8 cellular contexts compared by ENCODE assay signal in the genomic region with DNA sequence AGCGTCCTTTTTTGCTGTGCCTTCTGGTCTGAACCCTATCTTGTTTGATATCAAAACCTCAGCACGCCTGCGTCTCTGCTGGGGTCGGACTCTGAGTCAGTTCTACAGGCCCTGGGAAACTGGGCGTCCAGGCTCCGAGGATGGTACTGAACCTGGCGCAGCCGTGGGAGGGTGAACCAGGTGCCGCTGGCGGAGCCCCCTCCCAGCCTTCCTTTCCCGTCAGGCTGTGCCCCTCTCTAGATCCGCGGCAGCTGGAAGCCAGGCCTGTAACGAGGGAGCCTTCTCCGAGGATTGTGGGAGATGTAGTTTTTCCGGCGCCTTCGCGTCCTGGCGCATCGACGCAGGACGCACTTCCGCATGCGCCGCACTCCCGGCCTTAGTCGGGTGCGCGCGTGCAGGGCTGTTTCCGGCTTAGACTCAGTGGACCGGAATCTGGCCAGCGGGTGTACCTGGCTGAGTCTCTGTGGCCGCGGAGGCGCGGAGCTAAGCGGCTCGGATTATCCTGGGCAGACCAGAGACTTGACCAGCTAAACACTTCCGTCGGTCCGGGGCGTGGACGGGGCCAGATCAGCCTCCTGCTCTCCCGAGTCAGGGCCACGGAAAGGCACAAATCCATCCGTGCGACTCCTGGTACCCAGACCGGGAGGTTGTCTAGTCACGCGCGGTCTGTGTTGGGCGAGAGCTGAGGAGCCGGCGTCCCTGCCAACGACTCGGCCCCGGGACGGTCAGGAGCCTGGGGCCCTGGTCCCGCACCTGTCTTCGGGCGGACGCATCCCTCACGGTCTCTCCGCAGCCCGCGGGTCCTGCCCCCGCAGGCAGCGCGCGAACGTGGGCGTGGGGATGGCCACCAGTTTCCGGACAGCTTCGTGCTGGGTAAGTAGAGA. TPM values are rescaled to one million over a fixed set of nuclear protein-coding genes. Genes with fewer than 3 reads are reported as not detected.
DNase-seq lines count a peak whose midpoint lies in the region; TF ChIP-seq lines count a peak whose summit lies in the region.

A gene with protein sequence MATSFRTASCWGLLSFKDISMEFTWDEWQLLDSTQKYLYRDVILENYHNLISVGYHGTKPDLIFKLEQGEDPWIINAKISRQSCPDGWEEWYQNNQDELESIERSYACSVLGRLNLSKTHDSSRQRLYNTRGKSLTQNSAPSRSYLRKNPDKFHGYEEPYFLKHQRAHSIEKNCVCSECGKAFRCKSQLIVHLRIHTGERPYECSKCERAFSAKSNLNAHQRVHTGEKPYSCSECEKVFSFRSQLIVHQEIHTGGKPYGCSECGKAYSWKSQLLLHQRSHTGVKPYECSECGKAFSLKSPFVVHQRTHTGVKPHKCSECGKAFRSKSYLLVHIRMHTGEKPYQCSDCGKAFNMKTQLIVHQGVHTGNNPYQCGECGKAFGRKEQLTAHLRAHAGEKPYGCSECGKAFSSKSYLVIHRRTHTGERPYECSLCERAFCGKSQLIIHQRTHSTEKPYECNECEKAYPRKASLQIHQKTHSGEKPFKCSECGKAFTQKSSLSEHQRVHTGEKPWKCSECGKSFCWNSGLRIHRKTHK (plus strand): TSS at position 367 of the 884 bp plus-strand sequence. CDS start 474 bp downstream, at position 841.

- peaks cover 37% of the 10 kb centered on the region for H3K9me3 Mint-ChIP-seq in HFFc6
- peaks cover 37% of the 10 kb centered on the region for H3K9me3 Mint-ChIP-seq in activated naive CD4-positive, alpha-beta T cell treated with anti-CD3 and anti-CD28 coated beads, Interleukin-2, amount 10 ng/mL, durations not matched to agents 7 days and 5 days

- H3K27ac Mint-ChIP-seq in HFFc6: peak within 1 kb of the TSS; percentile 92
- peak within 1 kb of the TSS; percentile 95 for H3K27ac Mint-ChIP-seq in activated naive CD4-positive, alpha-beta T cell treated with anti-CD3 and anti-CD28 coated beads, Interleukin-2, amount 10 ng/mL, durations not matched to agents 7 days and 5 days

- H3K36me3 Mint-ChIP-seq in HFFc6 (ENCODE audit: low read depth): peaks cover 42% of the 10 kb centered on the region
- peaks cover 49% of the 10 kb centered on the region for H3K36me3 Mint-ChIP-seq in activated naive CD4-positive, alpha-beta T cell treated with anti-CD3 and anti-CD28 coated beads, Interleukin-2, amount 10 ng/mL, durations not matched to agents 7 days and 5 days

- peaks cover 33% of the 10 kb centered on the region for H3K36me3 ChIP-seq in SK-N-MC (ENCODE audit: insufficient read depth, low read length)

- peak; percentile 65 for DNase-seq in GM04503 (ENCODE audit: low read depth)
- peak; percentile 82 for DNase-seq in HFFc6
- DNase-seq in NB4 (ENCODE audit: low read depth): peak; percentile 97
- DNase-seq in SK-N-MC (ENCODE audit: low read depth, low spot score): peak; percentile 74
- peak; percentile 93 for DNase-seq in activated naive CD4-positive, alpha-beta T cell treated with anti-CD3 and anti-CD28 coated beads, Interleukin-2, amount 10 ng/mL, durations not matched to agents 7 days and 5 days
- peak; percentile 94 for DNase-seq in germinal center (ENCODE audit: low spot score)
- peak; percentile 59 for DNase-seq in non-pigmented ciliary epithelial cell (ENCODE audit: low read depth)
- DNase-seq in superior temporal gyrus (ENCODE audit: extremely low spot score): peak; percentile 98

- peak within 1 kb of the TSS; percentile 88 for H3K4me3 Mint-ChIP-seq in HFFc6
- H3K4me3 Mint-ChIP-seq in activated naive CD4-positive, alpha-beta T cell treated with anti-CD3 and anti-CD28 coated beads, Interleukin-2, amount 10 ng/mL, durations not matched to agents 7 days and 5 days: peak within 1 kb of the TSS; percentile 91

- peak within 1 kb of the TSS; percentile 65 for H3K27ac ChIP-seq in SK-N-MC

- peak; percentile 86 for TF ChIP-seq POLR2A in NB4 (IDR thresholded peaks at IDR 0.05; ENCODE audit: extremely low read depth, insufficient read length)

- H3K4me3 ChIP-seq in NB4 (ENCODE audit: low read depth, low read length): peak within 1 kb of the TSS; percentile 91
- peak within 1 kb of the TSS; percentile 89 for H3K4me3 ChIP-seq in SK-N-MC

- peaks cover 14% of the 10 kb centered on the region for H3K9me3 ChIP-seq in SK-N-MC (ENCODE audit: low read depth, low read length)

- TF ChIP-seq CTCF in HFFc6 (IDR thresholded peaks at IDR 0.05) (no peak), NB4 (IDR thresholded peaks at IDR 0.05; ENCODE audit: low read depth, low read length) (no peak)

- H3K9ac ChIP-seq in SK-N-MC (ENCODE audit: insufficient read length): peak within 1 kb of the TSS; percentile 84

- H3K27me3 Mint-ChIP-seq in HFFc6 (ENCODE audit: insufficient read depth): no peaks in the 10 kb centered on the region; the same call in 1 of the 2 replicates
- H3K27me3 Mint-ChIP-seq in activated naive CD4-positive, alpha-beta T cell treated with anti-CD3 and anti-CD28 coated beads, Interleukin-2, amount 10 ng/mL, durations not matched to agents 7 days and 5 days: peaks cover 4% of the 10 kb centered on the region

- CTCF ChIA-PET in activated naive CD4-positive, alpha-beta T cell treated with anti-CD3 and anti-CD28 coated beads, Interleukin-2, amount 10 ng/mL, durations not matched to agents 7 days and 5 days (lab: Charles Lee): interaction anchor here (1.0 kb wide), 1 partner anchor 195 kb away, joined by 3 read pairs; a partner anchor contains a TSS

- H3K4me1 Mint-ChIP-seq in HFFc6 (ENCODE audit: low read depth): peaks cover 22% of the 10 kb centered on the region
- H3K4me1 Mint-ChIP-seq in activated naive CD4-positive, alpha-beta T cell treated with anti-CD3 and anti-CD28 coated beads, Interleukin-2, amount 10 ng/mL, durations not matched to agents 7 days and 5 days: peaks cover 29% of the 10 kb centered on the region

RNA-seq across cellular contexts. Expression of the gene that starts here (rescaled TPM):
- total RNA-seq in HFFc6 (2021; fragmentation: NEBNext Ultra II Directional; extraction: Animal tissue kit (Norgen Biotek cat#: 25700)): 1 to 10 TPM; 5.9 to 6.6 (median 6.1) TPM

Comparison
In these comparisons a context has a peak if more than half of its experiments do, and no peak if none do; other contexts are left out.
1. Peak in every context shown above with its lines: DNase-seq, H3K4me3 ChIP-seq and H3K27ac ChIP-seq.